ENCODE assay signal across 2 cellular contexts in the genomic region with DNA sequence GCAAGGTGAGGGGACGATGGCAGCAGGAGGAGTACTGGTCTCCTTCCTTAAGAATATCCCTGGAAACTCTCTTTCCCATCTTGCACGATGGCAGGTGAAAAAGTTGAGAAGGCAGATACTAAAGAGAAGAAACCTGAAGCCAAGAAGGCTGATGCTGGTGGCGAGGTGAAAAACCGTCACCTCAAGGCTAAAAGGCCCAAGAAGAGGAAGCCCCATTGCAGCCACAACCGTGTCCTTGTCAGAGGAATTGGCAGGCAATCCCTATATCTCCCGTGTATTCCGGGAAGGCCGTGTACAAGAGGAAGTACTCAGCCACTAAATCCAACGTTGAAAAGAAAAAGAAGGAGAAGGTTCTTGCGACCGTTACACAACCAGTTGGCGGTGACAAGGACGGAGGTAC.
TF ChIP-seq lines count a peak whose summit lies in the region.

No MANE protein-coding gene starts in this region.

TF ChIP-seq in GM23338, 12 proteins besides CTCF, POLR2A, EP300 and RAD21 (continues in another document):
- TF ChIP-seq, protein P1, sequence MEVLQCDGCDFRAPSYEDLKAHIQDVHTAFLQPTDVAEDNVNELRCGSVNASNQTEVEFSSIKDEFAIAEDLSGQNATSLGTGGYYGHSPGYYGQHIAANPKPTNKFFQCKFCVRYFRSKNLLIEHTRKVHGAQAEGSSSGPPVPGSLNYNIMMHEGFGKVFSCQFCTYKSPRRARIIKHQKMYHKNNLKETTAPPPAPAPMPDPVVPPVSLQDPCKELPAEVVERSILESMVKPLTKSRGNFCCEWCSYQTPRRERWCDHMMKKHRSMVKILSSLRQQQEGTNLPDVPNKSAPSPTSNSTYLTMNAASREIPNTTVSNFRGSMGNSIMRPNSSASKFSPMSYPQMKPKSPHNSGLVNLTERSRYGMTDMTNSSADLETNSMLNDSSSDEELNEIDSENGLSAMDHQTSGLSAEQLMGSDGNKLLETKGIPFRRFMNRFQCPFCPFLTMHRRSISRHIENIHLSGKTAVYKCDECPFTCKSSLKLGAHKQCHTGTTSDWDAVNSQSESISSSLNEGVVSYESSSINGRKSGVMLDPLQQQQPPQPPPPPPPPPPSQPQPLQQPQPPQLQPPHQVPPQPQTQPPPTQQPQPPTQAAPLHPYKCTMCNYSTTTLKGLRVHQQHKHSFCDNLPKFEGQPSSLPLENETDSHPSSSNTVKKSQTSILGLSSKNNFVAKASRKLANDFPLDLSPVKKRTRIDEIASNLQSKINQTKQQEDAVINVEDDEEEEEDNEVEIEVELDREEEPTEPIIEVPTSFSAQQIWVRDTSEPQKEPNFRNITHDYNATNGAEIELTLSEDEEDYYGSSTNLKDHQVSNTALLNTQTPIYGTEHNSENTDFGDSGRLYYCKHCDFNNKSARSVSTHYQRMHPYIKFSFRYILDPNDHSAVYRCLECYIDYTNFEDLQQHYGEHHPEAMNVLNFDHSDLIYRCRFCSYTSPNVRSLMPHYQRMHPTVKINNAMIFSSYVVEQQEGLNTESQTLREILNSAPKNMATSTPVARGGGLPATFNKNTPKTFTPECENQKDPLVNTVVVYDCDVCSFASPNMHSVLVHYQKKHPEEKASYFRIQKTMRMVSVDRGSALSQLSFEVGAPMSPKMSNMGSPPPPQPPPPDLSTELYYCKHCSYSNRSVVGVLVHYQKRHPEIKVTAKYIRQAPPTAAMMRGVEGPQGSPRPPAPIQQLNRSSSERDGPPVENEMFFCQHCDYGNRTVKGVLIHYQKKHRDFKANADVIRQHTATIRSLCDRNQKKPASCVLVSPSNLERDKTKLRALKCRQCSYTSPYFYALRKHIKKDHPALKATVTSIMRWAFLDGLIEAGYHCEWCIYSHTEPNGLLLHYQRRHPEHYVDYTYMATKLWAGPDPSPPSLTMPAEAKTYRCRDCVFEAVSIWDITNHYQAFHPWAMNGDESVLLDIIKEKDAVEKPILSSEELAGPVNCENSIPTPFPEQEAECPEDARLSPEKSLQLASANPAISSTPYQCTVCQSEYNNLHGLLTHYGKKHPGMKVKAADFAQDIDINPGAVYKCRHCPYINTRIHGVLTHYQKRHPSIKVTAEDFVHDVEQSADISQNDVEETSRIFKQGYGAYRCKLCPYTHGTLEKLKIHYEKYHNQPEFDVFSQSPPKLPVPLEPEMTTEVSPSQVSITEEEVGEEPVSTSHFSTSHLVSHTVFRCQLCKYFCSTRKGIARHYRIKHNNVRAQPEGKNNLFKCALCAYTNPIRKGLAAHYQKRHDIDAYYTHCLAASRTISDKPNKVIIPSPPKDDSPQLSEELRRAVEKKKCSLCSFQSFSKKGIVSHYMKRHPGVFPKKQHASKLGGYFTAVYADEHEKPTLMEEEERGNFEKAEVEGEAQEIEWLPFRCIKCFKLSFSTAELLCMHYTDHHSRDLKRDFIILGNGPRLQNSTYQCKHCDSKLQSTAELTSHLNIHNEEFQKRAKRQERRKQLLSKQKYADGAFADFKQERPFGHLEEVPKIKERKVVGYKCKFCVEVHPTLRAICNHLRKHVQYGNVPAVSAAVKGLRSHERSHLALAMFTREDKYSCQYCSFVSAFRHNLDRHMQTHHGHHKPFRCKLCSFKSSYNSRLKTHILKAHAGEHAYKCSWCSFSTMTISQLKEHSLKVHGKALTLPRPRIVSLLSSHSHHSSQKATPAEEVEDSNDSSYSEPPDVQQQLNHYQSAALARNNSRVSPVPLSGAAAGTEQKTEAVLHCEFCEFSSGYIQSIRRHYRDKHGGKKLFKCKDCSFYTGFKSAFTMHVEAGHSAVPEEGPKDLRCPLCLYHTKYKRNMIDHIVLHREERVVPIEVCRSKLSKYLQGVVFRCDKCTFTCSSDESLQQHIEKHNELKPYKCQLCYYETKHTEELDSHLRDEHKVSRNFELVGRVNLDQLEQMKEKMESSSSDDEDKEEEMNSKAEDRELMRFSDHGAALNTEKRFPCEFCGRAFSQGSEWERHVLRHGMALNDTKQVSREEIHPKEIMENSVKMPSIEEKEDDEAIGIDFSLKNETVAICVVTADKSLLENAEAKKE (CRISPR knock-in tag; IDR thresholded peaks at IDR 0.05), result no peak
- TF ChIP-seq POLR2AphosphoS5 (IDR thresholded peaks at IDR 0.05; ENCODE audit: low read depth) (no peak), ZNF114 (CRISPR knock-in tag; IDR thresholded peaks at IDR 0.05) (no peak), ZNF331 (CRISPR knock-in tag; IDR thresholded peaks at IDR 0.05; ENCODE audit: low read depth) (no peak), CREB1 (CRISPR knock-in tag; IDR thresholded peaks at IDR 0.05; ENCODE audit: low read depth) (no peak), STAT1 (IDR thresholded peaks at IDR 0.05; ENCODE audit: unreplicated experiment) (no peak), EZH2 (IDR thresholded peaks at IDR 0.05; ENCODE audit: low read depth, unreplicated experiment) (no peak), JUNB (IDR thresholded peaks at IDR 0.05; ENCODE audit: unreplicated experiment) (no peak)
- TF ChIP-seq, protein P2, sequence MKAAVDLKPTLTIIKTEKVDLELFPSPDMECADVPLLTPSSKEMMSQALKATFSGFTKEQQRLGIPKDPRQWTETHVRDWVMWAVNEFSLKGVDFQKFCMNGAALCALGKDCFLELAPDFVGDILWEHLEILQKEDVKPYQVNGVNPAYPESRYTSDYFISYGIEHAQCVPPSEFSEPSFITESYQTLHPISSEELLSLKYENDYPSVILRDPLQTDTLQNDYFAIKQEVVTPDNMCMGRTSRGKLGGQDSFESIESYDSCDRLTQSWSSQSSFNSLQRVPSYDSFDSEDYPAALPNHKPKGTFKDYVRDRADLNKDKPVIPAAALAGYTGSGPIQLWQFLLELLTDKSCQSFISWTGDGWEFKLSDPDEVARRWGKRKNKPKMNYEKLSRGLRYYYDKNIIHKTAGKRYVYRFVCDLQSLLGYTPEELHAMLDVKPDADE (IDR thresholded peaks at IDR 0.05), result no peak
- TF ChIP-seq, protein P3, sequence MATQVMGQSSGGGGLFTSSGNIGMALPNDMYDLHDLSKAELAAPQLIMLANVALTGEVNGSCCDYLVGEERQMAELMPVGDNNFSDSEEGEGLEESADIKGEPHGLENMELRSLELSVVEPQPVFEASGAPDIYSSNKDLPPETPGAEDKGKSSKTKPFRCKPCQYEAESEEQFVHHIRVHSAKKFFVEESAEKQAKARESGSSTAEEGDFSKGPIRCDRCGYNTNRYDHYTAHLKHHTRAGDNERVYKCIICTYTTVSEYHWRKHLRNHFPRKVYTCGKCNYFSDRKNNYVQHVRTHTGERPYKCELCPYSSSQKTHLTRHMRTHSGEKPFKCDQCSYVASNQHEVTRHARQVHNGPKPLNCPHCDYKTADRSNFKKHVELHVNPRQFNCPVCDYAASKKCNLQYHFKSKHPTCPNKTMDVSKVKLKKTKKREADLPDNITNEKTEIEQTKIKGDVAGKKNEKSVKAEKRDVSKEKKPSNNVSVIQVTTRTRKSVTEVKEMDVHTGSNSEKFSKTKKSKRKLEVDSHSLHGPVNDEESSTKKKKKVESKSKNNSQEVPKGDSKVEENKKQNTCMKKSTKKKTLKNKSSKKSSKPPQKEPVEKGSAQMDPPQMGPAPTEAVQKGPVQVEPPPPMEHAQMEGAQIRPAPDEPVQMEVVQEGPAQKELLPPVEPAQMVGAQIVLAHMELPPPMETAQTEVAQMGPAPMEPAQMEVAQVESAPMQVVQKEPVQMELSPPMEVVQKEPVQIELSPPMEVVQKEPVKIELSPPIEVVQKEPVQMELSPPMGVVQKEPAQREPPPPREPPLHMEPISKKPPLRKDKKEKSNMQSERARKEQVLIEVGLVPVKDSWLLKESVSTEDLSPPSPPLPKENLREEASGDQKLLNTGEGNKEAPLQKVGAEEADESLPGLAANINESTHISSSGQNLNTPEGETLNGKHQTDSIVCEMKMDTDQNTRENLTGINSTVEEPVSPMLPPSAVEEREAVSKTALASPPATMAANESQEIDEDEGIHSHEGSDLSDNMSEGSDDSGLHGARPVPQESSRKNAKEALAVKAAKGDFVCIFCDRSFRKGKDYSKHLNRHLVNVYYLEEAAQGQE (IDR thresholded peaks at IDR 0.05; ENCODE audit: unreplicated experiment), result no peak

TF ChIP-seq in GM12878, 131 proteins besides CTCF, POLR2A, EP300 and RAD21 (continued from another document):
- TF ChIP-seq, protein P4, sequence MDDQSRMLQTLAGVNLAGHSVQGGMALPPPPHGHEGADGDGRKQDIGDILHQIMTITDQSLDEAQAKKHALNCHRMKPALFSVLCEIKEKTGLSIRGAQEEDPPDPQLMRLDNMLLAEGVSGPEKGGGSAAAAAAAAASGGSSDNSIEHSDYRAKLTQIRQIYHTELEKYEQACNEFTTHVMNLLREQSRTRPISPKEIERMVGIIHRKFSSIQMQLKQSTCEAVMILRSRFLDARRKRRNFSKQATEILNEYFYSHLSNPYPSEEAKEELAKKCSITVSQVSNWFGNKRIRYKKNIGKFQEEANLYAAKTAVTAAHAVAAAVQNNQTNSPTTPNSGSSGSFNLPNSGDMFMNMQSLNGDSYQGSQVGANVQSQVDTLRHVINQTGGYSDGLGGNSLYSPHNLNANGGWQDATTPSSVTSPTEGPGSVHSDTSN (IDR thresholded peaks at IDR 0.05; ENCODE audit: insufficient replicate concordance, low read depth, low read length), result no peak
- TF ChIP-seq, protein P5, sequence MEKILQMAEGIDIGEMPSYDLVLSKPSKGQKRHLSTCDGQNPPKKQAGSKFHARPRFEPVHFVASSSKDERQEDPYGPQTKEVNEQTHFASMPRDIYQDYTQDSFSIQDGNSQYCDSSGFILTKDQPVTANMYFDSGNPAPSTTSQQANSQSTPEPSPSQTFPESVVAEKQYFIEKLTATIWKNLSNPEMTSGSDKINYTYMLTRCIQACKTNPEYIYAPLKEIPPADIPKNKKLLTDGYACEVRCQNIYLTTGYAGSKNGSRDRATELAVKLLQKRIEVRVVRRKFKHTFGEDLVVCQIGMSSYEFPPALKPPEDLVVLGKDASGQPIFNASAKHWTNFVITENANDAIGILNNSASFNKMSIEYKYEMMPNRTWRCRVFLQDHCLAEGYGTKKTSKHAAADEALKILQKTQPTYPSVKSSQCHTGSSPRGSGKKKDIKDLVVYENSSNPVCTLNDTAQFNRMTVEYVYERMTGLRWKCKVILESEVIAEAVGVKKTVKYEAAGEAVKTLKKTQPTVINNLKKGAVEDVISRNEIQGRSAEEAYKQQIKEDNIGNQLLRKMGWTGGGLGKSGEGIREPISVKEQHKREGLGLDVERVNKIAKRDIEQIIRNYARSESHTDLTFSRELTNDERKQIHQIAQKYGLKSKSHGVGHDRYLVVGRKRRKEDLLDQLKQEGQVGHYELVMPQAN (conservative IDR thresholded peaks at IDR 0.05), result no peak
- TF ChIP-seq NFIC (IDR thresholded peaks at IDR 0.05; ENCODE audit: low read depth, low read length) (no peak), IKZF2 (IDR thresholded peaks at IDR 0.05) (no peak), PML (IDR thresholded peaks at IDR 0.05; ENCODE audit: low read length) (no peak), GATAD2B (conservative IDR thresholded peaks at IDR 0.05; ENCODE audit: low read depth) (no peak)
- TF ChIP-seq, protein P6, sequence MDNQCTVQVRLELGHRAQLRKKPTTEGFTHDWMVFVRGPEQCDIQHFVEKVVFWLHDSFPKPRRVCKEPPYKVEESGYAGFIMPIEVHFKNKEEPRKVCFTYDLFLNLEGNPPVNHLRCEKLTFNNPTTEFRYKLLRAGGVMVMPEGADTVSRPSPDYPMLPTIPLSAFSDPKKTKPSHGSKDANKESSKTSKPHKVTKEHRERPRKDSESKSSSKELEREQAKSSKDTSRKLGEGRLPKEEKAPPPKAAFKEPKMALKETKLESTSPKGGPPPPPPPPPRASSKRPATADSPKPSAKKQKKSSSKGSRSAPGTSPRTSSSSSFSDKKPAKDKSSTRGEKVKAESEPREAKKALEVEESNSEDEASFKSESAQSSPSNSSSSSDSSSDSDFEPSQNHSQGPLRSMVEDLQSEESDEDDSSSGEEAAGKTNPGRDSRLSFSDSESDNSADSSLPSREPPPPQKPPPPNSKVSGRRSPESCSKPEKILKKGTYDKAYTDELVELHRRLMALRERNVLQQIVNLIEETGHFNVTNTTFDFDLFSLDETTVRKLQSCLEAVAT (IDR thresholded peaks at IDR 0.05), result no peak
- TF ChIP-seq, protein P7, sequence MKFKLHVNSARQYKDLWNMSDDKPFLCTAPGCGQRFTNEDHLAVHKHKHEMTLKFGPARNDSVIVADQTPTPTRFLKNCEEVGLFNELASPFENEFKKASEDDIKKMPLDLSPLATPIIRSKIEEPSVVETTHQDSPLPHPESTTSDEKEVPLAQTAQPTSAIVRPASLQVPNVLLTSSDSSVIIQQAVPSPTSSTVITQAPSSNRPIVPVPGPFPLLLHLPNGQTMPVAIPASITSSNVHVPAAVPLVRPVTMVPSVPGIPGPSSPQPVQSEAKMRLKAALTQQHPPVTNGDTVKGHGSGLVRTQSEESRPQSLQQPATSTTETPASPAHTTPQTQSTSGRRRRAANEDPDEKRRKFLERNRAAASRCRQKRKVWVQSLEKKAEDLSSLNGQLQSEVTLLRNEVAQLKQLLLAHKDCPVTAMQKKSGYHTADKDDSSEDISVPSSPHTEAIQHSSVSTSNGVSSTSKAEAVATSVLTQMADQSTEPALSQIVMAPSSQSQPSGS (IDR thresholded peaks at IDR 0.05; ENCODE audit: low read length), result no peak
TF ChIP-seq in GM12878: peak in this region for 0.
